1 cellular context compared by ENCODE assay signal in the genomic region with DNA sequence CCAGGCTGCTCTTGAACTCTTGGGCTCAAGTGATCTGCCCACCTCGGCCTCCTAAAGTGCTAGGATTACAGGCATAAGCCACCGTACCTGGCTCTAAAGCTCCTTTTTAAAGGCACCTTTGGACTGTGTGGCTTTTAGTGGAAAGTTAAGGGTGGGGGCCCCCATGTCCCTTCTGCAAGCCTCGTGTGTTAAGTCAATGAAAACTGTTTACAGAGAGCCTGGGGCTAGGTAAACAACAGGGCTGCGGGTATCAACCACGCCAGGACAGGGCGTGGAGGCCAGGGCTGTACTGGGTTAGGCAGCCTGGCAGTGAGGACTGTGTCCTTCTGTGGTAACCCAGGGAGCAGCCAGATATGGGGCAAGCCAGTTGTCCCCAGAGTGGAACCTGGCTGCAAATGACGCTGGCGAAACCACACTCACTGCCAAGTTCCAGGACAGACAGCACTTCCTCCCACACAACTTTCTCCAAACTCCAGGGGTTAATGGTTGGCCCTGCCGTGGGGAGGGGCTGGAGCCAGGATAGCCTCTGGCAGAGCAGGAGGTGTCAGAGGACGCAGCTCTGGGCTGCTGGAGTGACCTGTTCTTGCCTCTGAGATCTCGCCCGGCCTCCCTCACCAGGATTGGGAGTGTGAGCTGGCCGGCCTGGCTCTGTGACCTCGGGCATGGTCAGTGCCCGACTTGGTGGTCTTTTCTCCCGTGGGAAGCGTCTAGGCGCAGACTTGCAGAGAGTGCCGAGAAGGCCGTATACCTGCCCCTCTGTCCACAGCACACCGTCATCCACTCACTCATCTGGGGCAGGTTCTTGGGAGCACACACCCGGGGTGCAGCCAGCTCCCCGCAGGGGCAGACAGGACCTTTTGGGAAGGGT.
TF ChIP-seq lines count a peak whose summit lies in the region.

No MANE protein-coding gene starts in this region.

TF ChIP-seq in SK-N-SH treated with all-trans-retinoic acid at 6 μM for 48 hours, 23 proteins besides CTCF, POLR2A, EP300 and RAD21 (continued from another document):
- TF ChIP-seq, protein P1, sequence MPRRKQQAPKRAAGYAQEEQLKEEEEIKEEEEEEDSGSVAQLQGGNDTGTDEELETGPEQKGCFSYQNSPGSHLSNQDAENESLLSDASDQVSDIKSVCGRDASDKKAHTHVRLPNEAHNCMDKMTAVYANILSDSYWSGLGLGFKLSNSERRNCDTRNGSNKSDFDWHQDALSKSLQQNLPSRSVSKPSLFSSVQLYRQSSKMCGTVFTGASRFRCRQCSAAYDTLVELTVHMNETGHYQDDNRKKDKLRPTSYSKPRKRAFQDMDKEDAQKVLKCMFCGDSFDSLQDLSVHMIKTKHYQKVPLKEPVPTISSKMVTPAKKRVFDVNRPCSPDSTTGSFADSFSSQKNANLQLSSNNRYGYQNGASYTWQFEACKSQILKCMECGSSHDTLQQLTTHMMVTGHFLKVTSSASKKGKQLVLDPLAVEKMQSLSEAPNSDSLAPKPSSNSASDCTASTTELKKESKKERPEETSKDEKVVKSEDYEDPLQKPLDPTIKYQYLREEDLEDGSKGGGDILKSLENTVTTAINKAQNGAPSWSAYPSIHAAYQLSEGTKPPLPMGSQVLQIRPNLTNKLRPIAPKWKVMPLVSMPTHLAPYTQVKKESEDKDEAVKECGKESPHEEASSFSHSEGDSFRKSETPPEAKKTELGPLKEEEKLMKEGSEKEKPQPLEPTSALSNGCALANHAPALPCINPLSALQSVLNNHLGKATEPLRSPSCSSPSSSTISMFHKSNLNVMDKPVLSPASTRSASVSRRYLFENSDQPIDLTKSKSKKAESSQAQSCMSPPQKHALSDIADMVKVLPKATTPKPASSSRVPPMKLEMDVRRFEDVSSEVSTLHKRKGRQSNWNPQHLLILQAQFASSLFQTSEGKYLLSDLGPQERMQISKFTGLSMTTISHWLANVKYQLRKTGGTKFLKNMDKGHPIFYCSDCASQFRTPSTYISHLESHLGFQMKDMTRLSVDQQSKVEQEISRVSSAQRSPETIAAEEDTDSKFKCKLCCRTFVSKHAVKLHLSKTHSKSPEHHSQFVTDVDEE (CRISPR knock-in tag; IDR thresholded peaks at IDR 0.05) = no peak
- TF ChIP-seq ZFP30 (CRISPR knock-in tag; IDR thresholded peaks at IDR 0.05) (no peak), ZNF565 (CRISPR knock-in tag; conservative IDR thresholded peaks at IDR 0.05; ENCODE audit: low read depth) (no peak), RARB (CRISPR knock-in tag; IDR thresholded peaks at IDR 0.05) (no peak), ARNTL (CRISPR knock-in tag; IDR thresholded peaks at IDR 0.05; ENCODE audit: borderline replicate concordance, low read depth) (no peak), ZC3H10 (CRISPR knock-in tag; IDR thresholded peaks at IDR 0.05) (no peak), GLIS3 (CRISPR knock-in tag; IDR thresholded peaks at IDR 0.05) (no peak), SNAI2 (CRISPR knock-in tag; IDR thresholded peaks at IDR 0.05) (no peak), ZFP3 (CRISPR knock-in tag; IDR thresholded peaks at IDR 0.05) (no peak), TOX (CRISPR knock-in tag; IDR thresholded peaks at IDR 0.05; ENCODE audit: borderline replicate concordance) (no peak), BACH2 (CRISPR knock-in tag; IDR thresholded peaks at IDR 0.05; ENCODE audit: borderline replicate concordance) (no peak)
